ENCODE assay signal across 24 cellular contexts in genomic region chr5:129101794-129102193, GRCh38.
"Had no signal": no experiment of that assay in that cellular context is flagged by ENCODE, and none has a peak within 500 bp of the region (broad histone marks: within the 10 kb centered on the region; RNA-seq: fewer than 3 reads in every experiment).

No MANE protein-coding gene starts in this region.

- H3K36me3 ChIP-seq: thoracic aorta had no signal

- FAIRE-seq: endometrium, islet of Langerhans had no signal

- H3K79me2 ChIP-seq: parathyroid adenoma had no signal

- H2AFZ ChIP-seq: parathyroid adenoma had no signal

- ATAC-seq: foreskin keratinocyte; left lobe of liver; lower lobe of right lung; natural killer cell treated with Interleukin-12 subunit alpha and Interleukin-12 subunit beta and Interleukin-15 and Interleukin-18, amount 100 ng/mL, for 72 hours; psoas muscle; sciatic nerve; stimulated activated naive B cell treated with anti-CD40 and anti-IgM and Interleukin-4, amounts not matched to agents 10 μg/mL and 1 μg/mL and 100 μg/mL, for 72 hours; stimulated activated naive CD8-positive, alpha-beta T cell treated with anti-CD3 and anti-CD28 coated beads, Interleukin-15, amount 100 ng/mL, for 72 hours had no signal

- H3K4me3 ChIP-seq: dorsolateral prefrontal cortex, lower lobe of right lung, psoas muscle, thoracic aorta, transverse colon had no signal

- H3K4me1 ChIP-seq: parathyroid adenoma had no signal

- H3K9ac ChIP-seq: parathyroid adenoma had no signal

- H3K27me3 ChIP-seq: dorsolateral prefrontal cortex, foreskin keratinocyte, transverse colon had no signal

- DNase-seq: cortex of kidney; dorsolateral prefrontal cortex; effector CD8-positive, alpha-beta T cell; foreskin keratinocyte; head of caudate nucleus; hypothalamus; lower lobe of right lung; mesenchymal stem cell; midbrain; psoas muscle; retina; stimulated activated CD4-positive, alpha-beta T cell treated with anti-CD3 and anti-CD28 coated beads, Interleukin-2, amount 100 ng/mL, for 24 hours; stimulated activated CD4-positive, alpha-beta T cell treated with anti-CD3 and anti-CD28 coated beads, Interleukin-4, amount 100 ng/mL, for 4 hours; stimulated activated naive B cell treated with anti-CD40 and anti-IgM and Interleukin-4, amounts not matched to agents 10 μg/mL and 1 μg/mL and 100 μg/mL, for 72 hours; stimulated activated naive CD8-positive, alpha-beta T cell treated with anti-CD3 and anti-CD28 coated beads, Interleukin-15, amount 100 ng/mL, for 72 hours; substantia nigra; transverse colon had no signal

- H3K27ac ChIP-seq: dorsolateral prefrontal cortex, foreskin keratinocyte, lower lobe of right lung, parathyroid adenoma, psoas muscle, thoracic aorta, transverse colon had no signal

- H3K9me3 ChIP-seq: lower lobe of right lung, psoas muscle, thoracic aorta, transverse colon had no signal
